20 cellular contexts compared by ENCODE assay signal in the genomic region with DNA sequence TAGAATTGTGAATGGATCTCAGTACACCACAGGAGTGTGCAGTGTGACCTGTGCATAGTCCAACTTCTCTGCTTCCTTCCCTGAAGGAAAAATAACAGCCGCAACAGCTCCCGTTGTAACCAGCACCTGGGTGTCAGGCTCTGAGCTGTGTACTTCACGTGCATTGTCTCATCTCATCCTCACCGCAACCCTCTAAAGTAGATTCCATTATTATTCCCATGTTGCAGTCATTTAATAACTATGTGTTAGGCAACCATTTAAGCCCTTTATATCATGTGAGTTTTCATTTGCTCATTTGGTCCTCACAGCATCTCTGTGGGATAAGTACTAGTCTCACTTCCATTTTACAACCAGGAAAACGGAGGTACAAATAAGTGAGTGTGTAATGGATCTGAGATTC.
"Had no signal": no experiment of that assay in that cellular context is flagged by ENCODE, and none has a peak within 500 bp of the region (broad histone marks: within the 10 kb centered on the region; RNA-seq: fewer than 3 reads in every experiment).

No MANE protein-coding gene starts in this region.

- FAIRE-seq: RCC 7860 had no signal

- H3K27ac Mint-ChIP-seq: activated CD4-positive, alpha-beta memory T cell treated with anti-CD3 and anti-CD28 coated beads, Interleukin-2, amount 10 ng/mL, durations not matched to agents 7 days and 5 days; activated naive CD4-positive, alpha-beta T cell treated with anti-CD3 and anti-CD28 coated beads, Interleukin-2, amount 10 ng/mL, durations not matched to agents 7 days and 5 days; activated naive CD8-positive, alpha-beta T cell treated with anti-CD3 and anti-CD28 coated beads for 36 hours; activated T-cell treated with anti-CD3 and anti-CD28 coated beads, Interleukin-2, amount 50 U/mL, for 72 hours; activated T-helper 2 cell treated with anti-CD3 and anti-CD28 coated beads, Interferon-gamma antibody, Interleukin-2, Interleukin-4, amounts not matched to agents 10 μg/mL and 5 μg/mL and 100 μg/mL, durations not matched to agents 14 hours and 24 hours and 36 hours; T-helper 17 cell had no signal

- DNase-seq: activated CD4-positive, alpha-beta memory T cell treated with anti-CD3 and anti-CD28 coated beads, Interleukin-2, amount 10 ng/mL, durations not matched to agents 7 days and 5 days; activated CD4-positive, alpha-beta T cell treated with anti-CD3 and anti-CD28 coated beads, Interleukin-2, amount 50 U/mL, for 1 hour; activated CD4-positive, CD25-positive, alpha-beta regulatory T cell; activated CD8-positive, alpha-beta memory T cell treated with anti-CD3 and anti-CD28 coated beads, Interleukin-2, amount 50 U/mL, for 4 hours; activated gamma-delta T cell treated with Interleukin-2 at 50 U/mL for 16 hours; activated naive CD4-positive, alpha-beta T cell treated with anti-CD3 and anti-CD28 coated beads, Interleukin-2, amount 10 ng/mL, durations not matched to agents 7 days and 5 days; activated naive CD8-positive, alpha-beta T cell treated with anti-CD3 and anti-CD28 coated beads for 36 hours; activated T-cell treated with anti-CD3 and anti-CD28 coated beads, Interleukin-2, amount 50 U/mL, for 72 hours; brain microvascular endothelial cell; Karpas-422; NCI-H146; NCI-H187 treated with DMSO at 0.1 percent for 48 hours; NCI-H2081 treated with DMSO at 0.1 percent for 48 hours; NCI-H446; NCI-H524; SIG-M5; T-helper 17 cell; T-helper 9 cell had no signal

- H3K36me3 Mint-ChIP-seq: activated naive CD4-positive, alpha-beta T cell treated with anti-CD3 and anti-CD28 coated beads, Interleukin-2, amount 10 ng/mL, durations not matched to agents 7 days and 5 days; activated naive CD8-positive, alpha-beta T cell treated with anti-CD3 and anti-CD28 coated beads for 36 hours had no signal

- H3K9me3 Mint-ChIP-seq: activated naive CD4-positive, alpha-beta T cell treated with anti-CD3 and anti-CD28 coated beads, Interleukin-2, amount 10 ng/mL, durations not matched to agents 7 days and 5 days; activated naive CD8-positive, alpha-beta T cell treated with anti-CD3 and anti-CD28 coated beads for 36 hours had no signal

- H3K36me3 ChIP-seq: brain microvascular endothelial cell had no signal

- ATAC-seq: activated T-cell treated with anti-CD3 and anti-CD28 coated beads, Interleukin-2, amount 50 U/mL, for 72 hours; T-helper 17 cell had no signal

- H3K27me3 ChIP-seq: brain microvascular endothelial cell had no signal

- H3K27ac ChIP-seq: brain microvascular endothelial cell had no signal

- H3K4me3 Mint-ChIP-seq: activated CD4-positive, alpha-beta memory T cell treated with anti-CD3 and anti-CD28 coated beads, Interleukin-2, amount 10 ng/mL, durations not matched to agents 7 days and 5 days; activated naive CD4-positive, alpha-beta T cell treated with anti-CD3 and anti-CD28 coated beads, Interleukin-2, amount 10 ng/mL, durations not matched to agents 7 days and 5 days; activated naive CD8-positive, alpha-beta T cell treated with anti-CD3 and anti-CD28 coated beads for 36 hours; activated T-cell treated with anti-CD3 and anti-CD28 coated beads, Interleukin-2, amount 50 U/mL, for 72 hours; T-helper 17 cell had no signal
